In the genomic region with DNA sequence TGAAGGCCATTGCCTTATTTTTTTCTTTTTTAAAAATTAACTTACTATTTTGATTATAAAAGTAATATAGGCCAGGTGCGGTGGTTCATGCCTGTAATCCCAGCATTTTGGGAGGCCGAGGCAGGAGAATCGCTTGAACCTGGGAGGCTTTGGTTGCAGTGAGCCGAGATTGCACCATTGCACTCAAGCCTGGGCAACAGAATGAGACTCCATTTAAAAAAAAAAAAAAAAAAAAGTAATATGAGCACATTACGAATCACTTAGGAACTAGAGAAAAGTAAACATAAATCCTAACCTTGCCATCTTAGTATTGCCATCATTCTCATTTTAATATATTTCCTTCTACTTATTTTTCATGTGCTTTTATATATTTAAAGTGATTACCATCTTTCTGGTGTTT, we compare ENCODE assay signal across 16 cellular contexts. TPM values are rescaled to one million over a fixed set of nuclear protein-coding genes. Genes with fewer than 3 reads are reported as not detected.
DNase-seq lines count a peak whose midpoint lies in the region; ATAC-seq and TF ChIP-seq lines count a peak whose summit lies in the region.
"Had no signal": no experiment of that assay in that cellular context is flagged by ENCODE, and none has a peak within 500 bp of the region (broad histone marks: within the 10 kb centered on the region; RNA-seq: fewer than 3 reads in every experiment).

No MANE protein-coding gene starts in this region.

- H3K36me3 Mint-ChIP-seq in stimulated activated memory B cell treated with anti-CD40 and anti-IgM and Interleukin-4, amounts not matched to agents 10 μg/mL and 1 μg/mL and 100 μg/mL, for 72 hours = peaks cover 74% of the 10 kb centered on the region

- H3K4me1 ChIP-seq in heart left ventricle = no peaks in the 10 kb centered on the region
- H3K4me1 ChIP-seq: Caco-2 had no signal

- H3K9me3 ChIP-seq in heart left ventricle = no peaks in the 10 kb centered on the region
- H3K9me3 ChIP-seq: Caco-2 had no signal

- ATAC-seq in heart left ventricle = no peak
- no peak for ATAC-seq in stimulated activated memory B cell treated with anti-CD40 and anti-IgM and Interleukin-4, amounts not matched to agents 10 μg/mL and 1 μg/mL and 100 μg/mL, for 72 hours
- ATAC-seq: GM23338, HCT116 had no signal

- intact Hi-C loops in cardiac septum (cut with DNase I) = no loop called here
- intact Hi-C loops in heart left ventricle (cut with DNase I) = no loop called here

- H3K27me3 Mint-ChIP-seq in stimulated activated memory B cell treated with anti-CD40 and anti-IgM and Interleukin-4, amounts not matched to agents 10 μg/mL and 1 μg/mL and 100 μg/mL, for 72 hours = no peaks in the 10 kb centered on the region
- H3K27me3 Mint-ChIP-seq: CD4-positive, alpha-beta T cell had no signal

- no peaks in the 10 kb centered on the region for H3K4me1 Mint-ChIP-seq in stimulated activated memory B cell treated with anti-CD40 and anti-IgM and Interleukin-4, amounts not matched to agents 10 μg/mL and 1 μg/mL and 100 μg/mL, for 72 hours
- H3K4me1 Mint-ChIP-seq: GM23338 had no signal

- no peaks in the 10 kb centered on the region for H3K27me3 ChIP-seq in heart left ventricle

- peaks cover 0 to 99% (median 91%) of the 10 kb centered on the region in 9 donors for H3K36me3 ChIP-seq in heart left ventricle

- H3K4me3 Mint-ChIP-seq in stimulated activated memory B cell treated with anti-CD40 and anti-IgM and Interleukin-4, amounts not matched to agents 10 μg/mL and 1 μg/mL and 100 μg/mL, for 72 hours = no peak overlapping the region
- H3K4me3 Mint-ChIP-seq: CD4-positive, alpha-beta T cell; GM23338; HFFc6 had no signal

- no peak overlapping the region for H3K27ac Mint-ChIP-seq in stimulated activated memory B cell treated with anti-CD40 and anti-IgM and Interleukin-4, amounts not matched to agents 10 μg/mL and 1 μg/mL and 100 μg/mL, for 72 hours
- H3K27ac Mint-ChIP-seq: GM23338 had no signal

- 94 to 97% (median 96%) methylated on average over 5 of the region's 5 CpGs for WGBS in heart left ventricle, 4 donors

- no peak overlapping the region for H3K27ac ChIP-seq in heart left ventricle
- H3K27ac ChIP-seq: C4-2B had no signal

- H3K9me3 Mint-ChIP-seq in stimulated activated memory B cell treated with anti-CD40 and anti-IgM and Interleukin-4, amounts not matched to agents 10 μg/mL and 1 μg/mL and 100 μg/mL, for 72 hours = no peaks in the 10 kb centered on the region
- H3K9me3 Mint-ChIP-seq: CD4-positive, alpha-beta T cell; GM23338; HFFc6 had no signal

- TF ChIP-seq CTCF in heart left ventricle (IDR thresholded peaks at IDR 0.05) = no peak

- TF ChIP-seq POLR2A in heart left ventricle (IDR thresholded peaks at IDR 0.05) = no peak

- H3K4me3 ChIP-seq in heart left ventricle = no peak overlapping the region
- H3K4me3 ChIP-seq: GM23338 had no signal

- DNase-seq in cardiac septum (ENCODE audit: low spot score) (peak; percentile 3), heart left ventricle (no peak), HT1080 (ENCODE audit: low read depth) (peak; percentile 23), RKO (ENCODE audit: low spot score) (peak; percentile 22), fibroblast of peridontal ligament (ENCODE audit: extremely low read depth) (peak; percentile 12), amygdala (lab: John Stamatoyannopoulos, UW) (no peak)
- DNase-seq in NK-92 treated with Interleukin-12 subunit alpha and Interleukin-12 subunit beta, amount 100 ng/mL, for 24 hours (lab: John Stamatoyannopoulos, UW) = no peak
- DNase-seq: ACHN; Caco-2; CD4-positive, alpha-beta T cell; GDM1; HFFc6 had no signal

RNA-seq across cellular contexts. Expression of gene TACO1, which starts 12.9 kb away (rescaled TPM):
- total RNA-seq in cardiac septum (39.4 TPM), heart left ventricle (10 to 100 TPM; 23.0 to 48.0 (median 40.6) TPM)
- 10 to 100 TPM; 52.7 to 54.9 TPM for polyA plus RNA-seq in heart left ventricle
- total RNA-seq in HT1080 (2014; rRNA removed; shearing (Covaris generic)) = 32.6 and 35.0 TPM in 2 replicates
- polyA plus RNA-seq in HT1080 (2015; cell fraction: cytosol; rRNA removed) = 25.3 and 31.2 TPM in 2 replicates
- 17.5 and 19.9 TPM in 2 replicates for polyA plus RNA-seq in HT1080 (2015; cell fraction: nucleus; rRNA removed)

RNA-seq across cellular contexts. Expression of gene MAP3K3, which starts 34.4 kb away (rescaled TPM):
- total RNA-seq in cardiac septum = 101 TPM
- 100 to 1,000 TPM in 1 of 9 donors, 10 to 100 TPM in 8; 31.0 to 102 (median 58.0) TPM for total RNA-seq in heart left ventricle
- polyA plus RNA-seq in heart left ventricle = 10 to 100 TPM; 20.5 to 70.9 TPM
- 26.0 and 33.1 TPM in 2 replicates for total RNA-seq in HT1080 (2014; rRNA removed; shearing (Covaris generic))
- polyA plus RNA-seq in HT1080 (2015; cell fraction: cytosol; rRNA removed) = 14.7 and 16.6 TPM in 2 replicates
- 20.1 and 20.6 TPM in 2 replicates for polyA plus RNA-seq in HT1080 (2015; cell fraction: nucleus; rRNA removed)

RNA-seq across cellular contexts. Expression of gene DCAF7, which starts 37.5 kb away (rescaled TPM):
- total RNA-seq in cardiac septum (47.4 TPM), heart left ventricle (10 to 100 TPM; 30.2 to 61.8 (median 47.8) TPM)
- 10 to 100 TPM in 1 of 2 donors, 1 to 10 TPM in 1; 9.9 to 31.3 TPM for polyA plus RNA-seq in heart left ventricle
- 28.0 and 37.1 TPM in 2 replicates for total RNA-seq in HT1080 (2014; rRNA removed; shearing (Covaris generic))
- 58.3 TPM in 2 replicates for polyA plus RNA-seq in HT1080 (2015; cell fraction: cytosol; rRNA removed)
- polyA plus RNA-seq in HT1080 (2015; cell fraction: nucleus; rRNA removed) = 84.6 and 86.5 TPM in 2 replicates

Comparison
In these comparisons a context has a peak if more than half of its experiments do, and no peak if none do; other contexts are left out.
1. DNase-seq: peak in cardiac septum (single experiment), HT1080 (single experiment), RKO (single experiment) and fibroblast of peridontal ligament (single experiment); none in heart left ventricle (0 of 5), NK-92 treated with Interleukin-12 subunit alpha and Interleukin-12 subunit beta, amount 100 ng/mL, for 24 hours (single experiment) and amygdala (0 of 56).